ENCODE assay signal across 24 cellular contexts in the genomic region with DNA sequence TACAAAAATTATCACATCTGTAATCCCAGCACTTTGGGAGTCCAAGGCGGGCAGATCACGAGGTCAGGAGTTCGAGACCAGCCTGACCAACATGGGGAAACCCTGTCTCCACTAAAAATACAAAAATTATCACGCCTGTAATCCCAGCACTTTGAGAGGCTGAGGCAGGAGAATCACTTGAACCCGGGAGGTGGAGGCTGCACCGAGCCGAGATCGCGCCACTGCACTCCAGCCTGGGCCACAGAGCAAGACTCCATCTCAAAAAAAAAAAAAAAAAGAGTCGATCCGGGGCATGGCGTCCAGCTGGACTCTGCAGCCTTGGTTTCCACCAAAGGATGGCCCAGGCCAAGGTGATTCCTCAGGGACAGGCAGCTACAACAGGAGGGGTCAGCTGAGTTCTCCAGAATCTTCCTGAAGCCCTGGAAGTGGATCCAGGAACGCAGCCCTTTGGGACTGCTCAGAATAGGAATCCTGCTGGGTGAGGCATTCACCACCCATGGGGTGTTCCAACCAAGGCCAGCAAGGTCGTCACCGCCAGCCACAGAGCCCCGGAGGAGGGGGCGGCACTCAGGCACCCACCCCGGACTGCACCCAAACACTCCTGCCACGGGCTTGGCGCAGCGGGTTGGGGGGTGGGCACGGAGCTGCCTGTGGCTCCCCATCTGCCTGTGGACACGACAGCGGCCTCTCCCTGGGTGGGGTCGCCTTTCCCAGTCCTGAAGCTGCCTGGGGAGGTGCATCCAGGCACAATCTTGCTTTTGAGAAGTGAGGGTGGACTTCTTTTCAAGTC. TPM values are rescaled to one million over a fixed set of nuclear protein-coding genes. Genes with fewer than 3 reads are reported as not detected.
DNase-seq lines count a peak whose midpoint lies in the region; ATAC-seq and TF ChIP-seq lines count a peak whose summit lies in the region.
"Had no signal": no experiment of that assay in that cellular context is flagged by ENCODE, and none has a peak within 500 bp of the region (broad histone marks: within the 10 kb centered on the region; RNA-seq: fewer than 3 reads in every experiment).

No MANE protein-coding gene starts in this region.

- no peak overlapping the region for H3K4me3 Mint-ChIP-seq in WTC11
- H3K4me3 Mint-ChIP-seq: CD14-positive monocyte; CD4-positive, alpha-beta memory T cell had no signal

- no peaks in the 10 kb centered on the region for H3K9me3 Mint-ChIP-seq in WTC11
- H3K9me3 Mint-ChIP-seq: CD4-positive, alpha-beta memory T cell had no signal

- no peak overlapping the region for H3K27ac Mint-ChIP-seq in WTC11
- H3K27ac Mint-ChIP-seq: CD4-positive, alpha-beta memory T cell had no signal

- no peak overlapping the region for H3K27ac ChIP-seq in right cardiac atrium (ENCODE audit: low read length)
- H3K27ac ChIP-seq: A549; BLaER1 treated with 17β-estradiol and CSF1 and Interleukin-3, amounts not matched to agents 10 nM and 100 nM had no signal

- POLR2A ChIA-PET in WTC11 (lab: Charles Lee): interaction anchor here (0.7 kb wide), 1 partner anchor 28 kb away, joined by 3 read pairs; no protein-coding TSS in a partner anchor

- H3K4me1 ChIP-seq in right cardiac atrium (ENCODE audit: control insufficient read depth, insufficient read depth, low read length): no peaks in the 10 kb centered on the region
- H3K4me1 ChIP-seq in iPS-15b (ENCODE audit: control insufficient read depth, insufficient read depth, low read length): no peaks in the 10 kb centered on the region
- H3K4me1 ChIP-seq: A549, BE2C had no signal

- intact Hi-C loops in right cardiac atrium (cut with DNase I): no loop called here
- intact Hi-C loops in left ventricle myocardium superior (cut with micrococcal nuclease): no loop called here

- H3K27me3 ChIP-seq in right cardiac atrium (ENCODE audit: control insufficient read depth, insufficient read depth) (no peaks in the 10 kb centered on the region), iPS-15b (ENCODE audit: control insufficient read depth, insufficient read depth, low read length) (no peaks in the 10 kb centered on the region)

- TF ChIP-seq CTCF in WTC11 (IDR thresholded peaks at IDR 0.05): no peak

- H3K9me3 ChIP-seq in right cardiac atrium (ENCODE audit: control insufficient read depth, low read length) (no peaks in the 10 kb centered on the region), iPS-15b (ENCODE audit: control insufficient read depth, insufficient read depth, low read length) (no peaks in the 10 kb centered on the region)
- H3K9me3 ChIP-seq: A549; BE2C; BLaER1 treated with 17β-estradiol and CSF1 and Interleukin-3, amounts not matched to agents 10 nM and 100 nM had no signal

- peaks cover 14% of the 10 kb centered on the region for H3K36me3 ChIP-seq in iPS-15b (ENCODE audit: control insufficient read depth, insufficient read depth, low read length)
- H3K36me3 ChIP-seq: BE2C; BLaER1 treated with 17β-estradiol and CSF1 and Interleukin-3, amounts not matched to agents 10 nM and 100 nM had no signal

- no peaks in the 10 kb centered on the region for H3K27me3 Mint-ChIP-seq in WTC11 (ENCODE audit: low read depth)

- H3K36me3 Mint-ChIP-seq in WTC11: peaks cover 8% of the 10 kb centered on the region; the same call in 1 of the 2 replicates
- H3K36me3 Mint-ChIP-seq: CD14-positive monocyte; CD4-positive, alpha-beta memory T cell had no signal

- WGBS in right cardiac atrium: 86% methylated on average over 25 of the region's 25 CpGs

- ATAC-seq in right cardiac atrium: no peak
- no peak for ATAC-seq in left ventricle myocardium superior
- ATAC-seq in WTC11: no peak

- H3K4me1 Mint-ChIP-seq in WTC11: peaks cover 10% of the 10 kb centered on the region
- H3K4me1 Mint-ChIP-seq: CD14-positive monocyte; CD4-positive, alpha-beta memory T cell had no signal

- peak overlapping the region; percentile 4 for H3K9ac ChIP-seq in iPS-15b (ENCODE audit: low read depth, low read length)
- H3K9ac ChIP-seq: BLaER1 treated with 17β-estradiol and CSF1 and Interleukin-3, amounts not matched to agents 10 nM and 100 nM had no signal

- no peak overlapping the region for H3K4me3 ChIP-seq in right cardiac atrium (ENCODE audit: low read length)
- H3K4me3 ChIP-seq in iPS-15b (ENCODE audit: low read depth, low read length): no peak overlapping the region
- H3K4me3 ChIP-seq: A549; BLaER1 treated with 17β-estradiol and CSF1 and Interleukin-3, amounts not matched to agents 10 nM and 100 nM had no signal

- DNase-seq in right cardiac atrium (peak in 2 of 3 donors; percentile 21 to 30), left ventricle myocardium superior (no peak), WTC11 (ENCODE audit: low spot score) (no peak), KG1 (lab: John Stamatoyannopoulos, UW) (no peak), NCI-H69 (lab: John Stamatoyannopoulos, UW) (no peak)
- DNase-seq in effector CD8-positive, alpha-beta T cell (lab: John Stamatoyannopoulos, UW): no peak
- DNase-seq: 8988T; ACHN; AML-193; BE2C; Calu3; CD4-positive, alpha-beta memory T cell; COR-L47; DMS53; DMS79 treated with DMSO at 0.1 percent for 48 hours; GF-D8; GOT3; HCEC 1CT had no signal

- CTCF ChIA-PET in WTC11 (lab: Charles Lee): interaction anchor here (1.0 to 1.3 kb wide), 3 partner anchors 28 to 112 kb away, joined by 3 read pairs; no protein-coding TSS in a partner anchor

TF ChIP-seq in WTC11, 78 proteins besides CTCF, POLR2A, EP300 and RAD21:
- TF ChIP-seq, protein P1, sequence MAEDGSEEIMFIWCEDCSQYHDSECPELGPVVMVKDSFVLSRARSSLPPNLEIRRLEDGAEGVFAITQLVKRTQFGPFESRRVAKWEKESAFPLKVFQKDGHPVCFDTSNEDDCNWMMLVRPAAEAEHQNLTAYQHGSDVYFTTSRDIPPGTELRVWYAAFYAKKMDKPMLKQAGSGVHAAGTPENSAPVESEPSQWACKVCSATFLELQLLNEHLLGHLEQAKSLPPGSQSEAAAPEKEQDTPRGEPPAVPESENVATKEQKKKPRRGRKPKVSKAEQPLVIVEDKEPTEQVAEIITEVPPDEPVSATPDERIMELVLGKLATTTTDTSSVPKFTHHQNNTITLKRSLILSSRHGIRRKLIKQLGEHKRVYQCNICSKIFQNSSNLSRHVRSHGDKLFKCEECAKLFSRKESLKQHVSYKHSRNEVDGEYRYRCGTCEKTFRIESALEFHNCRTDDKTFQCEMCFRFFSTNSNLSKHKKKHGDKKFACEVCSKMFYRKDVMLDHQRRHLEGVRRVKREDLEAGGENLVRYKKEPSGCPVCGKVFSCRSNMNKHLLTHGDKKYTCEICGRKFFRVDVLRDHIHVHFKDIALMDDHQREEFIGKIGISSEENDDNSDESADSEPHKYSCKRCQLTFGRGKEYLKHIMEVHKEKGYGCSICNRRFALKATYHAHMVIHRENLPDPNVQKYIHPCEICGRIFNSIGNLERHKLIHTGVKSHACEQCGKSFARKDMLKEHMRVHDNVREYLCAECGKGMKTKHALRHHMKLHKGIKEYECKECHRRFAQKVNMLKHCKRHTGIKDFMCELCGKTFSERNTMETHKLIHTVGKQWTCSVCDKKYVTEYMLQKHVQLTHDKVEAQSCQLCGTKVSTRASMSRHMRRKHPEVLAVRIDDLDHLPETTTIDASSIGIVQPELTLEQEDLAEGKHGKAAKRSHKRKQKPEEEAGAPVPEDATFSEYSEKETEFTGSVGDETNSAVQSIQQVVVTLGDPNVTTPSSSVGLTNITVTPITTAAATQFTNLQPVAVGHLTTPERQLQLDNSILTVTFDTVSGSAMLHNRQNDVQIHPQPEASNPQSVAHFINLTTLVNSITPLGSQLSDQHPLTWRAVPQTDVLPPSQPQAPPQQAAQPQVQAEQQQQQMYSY (CRISPR knock-in tag; IDR thresholded peaks at IDR 0.05): peak; percentile 79
- TF ChIP-seq, protein P2, sequence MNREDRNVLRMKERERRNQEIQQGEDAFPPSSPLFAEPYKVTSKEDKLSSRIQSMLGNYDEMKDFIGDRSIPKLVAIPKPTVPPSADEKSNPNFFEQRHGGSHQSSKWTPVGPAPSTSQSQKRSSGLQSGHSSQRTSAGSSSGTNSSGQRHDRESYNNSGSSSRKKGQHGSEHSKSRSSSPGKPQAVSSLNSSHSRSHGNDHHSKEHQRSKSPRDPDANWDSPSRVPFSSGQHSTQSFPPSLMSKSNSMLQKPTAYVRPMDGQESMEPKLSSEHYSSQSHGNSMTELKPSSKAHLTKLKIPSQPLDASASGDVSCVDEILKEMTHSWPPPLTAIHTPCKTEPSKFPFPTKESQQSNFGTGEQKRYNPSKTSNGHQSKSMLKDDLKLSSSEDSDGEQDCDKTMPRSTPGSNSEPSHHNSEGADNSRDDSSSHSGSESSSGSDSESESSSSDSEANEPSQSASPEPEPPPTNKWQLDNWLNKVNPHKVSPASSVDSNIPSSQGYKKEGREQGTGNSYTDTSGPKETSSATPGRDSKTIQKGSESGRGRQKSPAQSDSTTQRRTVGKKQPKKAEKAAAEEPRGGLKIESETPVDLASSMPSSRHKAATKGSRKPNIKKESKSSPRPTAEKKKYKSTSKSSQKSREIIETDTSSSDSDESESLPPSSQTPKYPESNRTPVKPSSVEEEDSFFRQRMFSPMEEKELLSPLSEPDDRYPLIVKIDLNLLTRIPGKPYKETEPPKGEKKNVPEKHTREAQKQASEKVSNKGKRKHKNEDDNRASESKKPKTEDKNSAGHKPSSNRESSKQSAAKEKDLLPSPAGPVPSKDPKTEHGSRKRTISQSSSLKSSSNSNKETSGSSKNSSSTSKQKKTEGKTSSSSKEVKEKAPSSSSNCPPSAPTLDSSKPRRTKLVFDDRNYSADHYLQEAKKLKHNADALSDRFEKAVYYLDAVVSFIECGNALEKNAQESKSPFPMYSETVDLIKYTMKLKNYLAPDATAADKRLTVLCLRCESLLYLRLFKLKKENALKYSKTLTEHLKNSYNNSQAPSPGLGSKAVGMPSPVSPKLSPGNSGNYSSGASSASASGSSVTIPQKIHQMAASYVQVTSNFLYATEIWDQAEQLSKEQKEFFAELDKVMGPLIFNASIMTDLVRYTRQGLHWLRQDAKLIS (CRISPR knock-in tag; IDR thresholded peaks at IDR 0.05; ENCODE audit: borderline replicate concordance): no peak
- TF ChIP-seq RORB (CRISPR knock-in tag; IDR thresholded peaks at IDR 0.05) (no peak), TEAD4 (CRISPR knock-in tag; IDR thresholded peaks at IDR 0.05) (no peak), PRRX2 (CRISPR knock-in tag; IDR thresholded peaks at IDR 0.05) (no peak)

RNA-seq across cellular contexts. Expression of a gene that starts 12.0 kb away (rescaled TPM):
- total RNA-seq in right cardiac atrium: not detected
- polyA plus RNA-seq in right cardiac atrium: not detected
- not detected for total RNA-seq in left ventricle myocardium superior
- total RNA-seq in WTC11 (2021): 140 to 196 TPM (median 143 TPM) in 3 replicates
- total RNA-seq: Calu3; CD4-positive, alpha-beta memory T cell; Daoy; G401 had no signal
- polyA plus RNA-seq: A549; CD4-positive, alpha-beta memory T cell had no signal

RNA-seq across cellular contexts. Expression of a gene that starts 19.7 kb away (rescaled TPM):
- total RNA-seq in right cardiac atrium (under 1 TPM; 0.45 to 0.89 (median 0.68) TPM), left ventricle myocardium superior (0.99 TPM), WTC11 (2021) (21.5 to 28.0 TPM (median 22.5 TPM) in 3 replicates)
- 0.48 TPM for polyA plus RNA-seq in right cardiac atrium
- total RNA-seq: Calu3; CD4-positive, alpha-beta memory T cell; Daoy; G401 had no signal
- polyA plus RNA-seq: A549; CD4-positive, alpha-beta memory T cell had no signal

RNA-seq across cellular contexts. Expression of a gene that starts 58.0 kb away (rescaled TPM):
- total RNA-seq in right cardiac atrium (1 to 10 TPM in 2 of 4 donors, under 1 TPM in 2; 0.41 to 1.4 (median 0.91) TPM), left ventricle myocardium superior (0.20 TPM), WTC11 (2021) (25.7 to 26.8 TPM (median 26.6 TPM) in 3 replicates)
- polyA plus RNA-seq in right cardiac atrium: 0.23 TPM
- total RNA-seq: Daoy had no signal

RNA-seq across cellular contexts. Expression of a gene that starts 58.7 kb away (rescaled TPM):
- total RNA-seq in right cardiac atrium (1 to 10 TPM; 1.4 to 2.1 (median 1.5) TPM), left ventricle myocardium superior (2.4 TPM), WTC11 (2021) (7.2 to 9.5 TPM (median 7.2 TPM) in 3 replicates)
- polyA plus RNA-seq in right cardiac atrium: 0.50 TPM

Comparison
In these comparisons a context has a peak if more than half of its experiments do, and no peak if none do; other contexts are left out.
1. DNase-seq: peak in right cardiac atrium (2 of 3); none in left ventricle myocardium superior (single experiment), WTC11 (single experiment), effector CD8-positive, alpha-beta T cell (single experiment), KG1 (single experiment) and NCI-H69 (single experiment).
2. RNA of a gene that starts 12.0 kb away (total RNA-seq): 140 to 196 TPM in WTC11; not detected in right cardiac atrium and not detected in left ventricle myocardium superior (single experiment); every median in the first group is over 100 times any median in the second.
3. RNA of a gene that starts 19.7 kb away (total RNA-seq): 21.5 to 28.0 TPM in WTC11; 0.99 TPM in left ventricle myocardium superior (single experiment) and 0.45 to 0.89 TPM in right cardiac atrium; every median in the first group is over 10 times any median in the second.
4. RNA of a gene that starts 58.0 kb away (total RNA-seq): 25.7 to 26.8 TPM in WTC11; 0.41 to 1.4 TPM in right cardiac atrium and 0.20 TPM in left ventricle myocardium superior (single experiment); every median in the first group is over 10 times any median in the second.